ENCODE assay signal across 32 cellular contexts in genomic region chr11:69800278-69800677, GRCh38. TPM values are rescaled to one million over a fixed set of nuclear protein-coding genes. Genes with fewer than 3 reads are reported as not detected.
"Had no signal": no experiment of that assay in that cellular context is flagged by ENCODE, and none has a peak within 500 bp of the region (broad histone marks: within the 10 kb centered on the region; RNA-seq: fewer than 3 reads in every experiment).

No MANE protein-coding gene starts in this region.

- ATAC-seq: effector memory CD8-positive, alpha-beta T cell; gastrocnemius medialis; heart right ventricle; left cardiac atrium; left lung; left ventricle myocardium superior; lower lobe of right lung had no signal

- H3K4me1 ChIP-seq: colonic mucosa, esophagus squamous epithelium, gastrocnemius medialis, left lung, lower lobe of right lung had no signal

- H3K27ac Mint-ChIP-seq: dendritic cell treated with granulocyte-macrophage colony-stimulating factor and Interleukin-4, amounts not matched to agents 40 ng/mL and 50 ng/mL, for 4 days; effector memory CD8-positive, alpha-beta T cell; endodermal cell; mesothelial cell of epicardium had no signal

- DNase-seq: colonic mucosa; cortex of kidney; effector CD8-positive, alpha-beta T cell; effector memory CD8-positive, alpha-beta T cell; esophagus squamous epithelium; foreskin fibroblast; foreskin melanocyte; gastrocnemius medialis; glutamatergic neuron; head of caudate nucleus; heart right ventricle; hippocampal formation; left cardiac atrium; left ventricle myocardium superior; lower lobe of right lung had no signal

- H3K36me3 Mint-ChIP-seq: mesothelial cell of epicardium had no signal

- H3K4me1 Mint-ChIP-seq: endodermal cell, mesothelial cell of epicardium had no signal

- H3K27ac ChIP-seq: colonic mucosa, epithelial cell of prostate, esophagus squamous epithelium, gastrocnemius medialis, heart right ventricle, left lung, lower lobe of right lung had no signal

- H3K27me3 ChIP-seq: colonic mucosa had no signal

- H3K36me3 ChIP-seq: colonic mucosa, esophagus squamous epithelium, gastrocnemius medialis, heart right ventricle, left lung, lower lobe of right lung had no signal

- H3K4me3 Mint-ChIP-seq: dendritic cell treated with granulocyte-macrophage colony-stimulating factor and Interleukin-4, amounts not matched to agents 40 ng/mL and 50 ng/mL, for 4 days; effector memory CD8-positive, alpha-beta T cell; endodermal cell; mesothelial cell of epicardium had no signal

- H3K9me3 ChIP-seq: colonic mucosa, esophagus squamous epithelium, gastrocnemius medialis, lower lobe of right lung had no signal

- H3K9me3 Mint-ChIP-seq: dendritic cell treated with granulocyte-macrophage colony-stimulating factor and Interleukin-4, amounts not matched to agents 40 ng/mL and 50 ng/mL, for 4 days; effector memory CD8-positive, alpha-beta T cell; mesothelial cell of epicardium had no signal

- H3K4me3 ChIP-seq: colonic mucosa, esophagus squamous epithelium, gastrocnemius medialis, heart right ventricle, left lung, lower lobe of right lung, mucosa of descending colon had no signal

- FAIRE-seq: endometrium, islet of Langerhans, keratinocyte had no signal

RNA-seq across cellular contexts. Expression of gene FGF3, which starts 18.9 kb away (rescaled TPM):
- total RNA-seq: colonic mucosa, dermis microvascular lymphatic vessel endothelial cell, endodermal cell, esophagus mucosa, esophagus squamous epithelium, gastrocnemius medialis, glomerular endothelial cell, heart right ventricle, kidney epithelial cell, left cardiac atrium, left lung, left ventricle myocardium superior, lower leg skin, lower lobe of right lung, lung microvascular endothelial cell, mesenteric fat pad, mesothelial cell of epicardium, mucosa of descending colon, myocyte had no signal
- polyA plus RNA-seq: heart right ventricle, keratinocyte had no signal

RNA-seq across cellular contexts. Expression of gene FGF4, which starts 25.1 kb away (rescaled TPM):
- total RNA-seq: colonic mucosa, dermis microvascular lymphatic vessel endothelial cell, esophagus mucosa, esophagus squamous epithelium, gastrocnemius medialis, glomerular endothelial cell, heart right ventricle, kidney epithelial cell, left cardiac atrium, left lung, left ventricle myocardium superior, lower leg skin, lower lobe of right lung, lung microvascular endothelial cell, mesenteric fat pad, mesothelial cell of epicardium, mucosa of descending colon, myocyte had no signal
- polyA plus RNA-seq: heart right ventricle, keratinocyte had no signal
